1 cellular context compared by ENCODE assay signal in the genomic region with DNA sequence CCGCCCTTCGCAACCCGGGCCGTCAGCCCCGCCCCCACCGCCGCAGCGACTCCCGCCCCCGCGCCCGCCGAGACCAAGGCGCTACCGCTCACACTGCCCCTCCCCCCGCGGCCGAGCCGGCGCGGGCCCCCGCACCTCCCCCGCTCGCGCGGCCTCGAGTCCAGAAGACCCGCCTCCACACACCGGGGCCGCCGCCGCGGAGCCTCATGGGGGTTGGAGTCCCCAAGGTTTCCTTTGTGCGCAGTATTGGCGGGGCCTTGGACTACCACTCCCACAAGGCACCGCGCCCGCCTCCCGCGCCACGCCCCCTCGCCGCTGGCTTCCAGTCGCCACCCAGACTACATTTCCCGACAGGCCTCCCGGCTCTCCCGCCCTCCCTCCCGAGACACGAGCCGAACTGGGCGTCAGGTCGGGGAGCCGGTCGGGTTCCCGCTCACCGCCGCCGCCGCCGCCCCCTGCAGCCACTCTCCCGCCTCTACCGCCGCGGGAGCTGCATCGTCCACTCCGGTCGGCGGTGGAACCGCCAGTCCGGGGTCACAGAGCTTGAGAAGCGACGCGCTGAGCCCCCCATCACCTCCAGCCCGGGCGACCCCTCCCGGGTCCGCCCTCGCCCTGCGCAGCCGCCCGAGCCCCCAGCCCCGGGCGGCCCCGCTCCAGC.
TF ChIP-seq lines count a peak whose summit lies in the region.

A gene (plus strand): TSS at position 371 of the 658 bp plus-strand sequence. CDS start 336 bp downstream, outside the sequence.

TF ChIP-seq in GM23338, 12 proteins besides CTCF, POLR2A, EP300 and RAD21 (continued from another document):
- TF ChIP-seq, protein P1, sequence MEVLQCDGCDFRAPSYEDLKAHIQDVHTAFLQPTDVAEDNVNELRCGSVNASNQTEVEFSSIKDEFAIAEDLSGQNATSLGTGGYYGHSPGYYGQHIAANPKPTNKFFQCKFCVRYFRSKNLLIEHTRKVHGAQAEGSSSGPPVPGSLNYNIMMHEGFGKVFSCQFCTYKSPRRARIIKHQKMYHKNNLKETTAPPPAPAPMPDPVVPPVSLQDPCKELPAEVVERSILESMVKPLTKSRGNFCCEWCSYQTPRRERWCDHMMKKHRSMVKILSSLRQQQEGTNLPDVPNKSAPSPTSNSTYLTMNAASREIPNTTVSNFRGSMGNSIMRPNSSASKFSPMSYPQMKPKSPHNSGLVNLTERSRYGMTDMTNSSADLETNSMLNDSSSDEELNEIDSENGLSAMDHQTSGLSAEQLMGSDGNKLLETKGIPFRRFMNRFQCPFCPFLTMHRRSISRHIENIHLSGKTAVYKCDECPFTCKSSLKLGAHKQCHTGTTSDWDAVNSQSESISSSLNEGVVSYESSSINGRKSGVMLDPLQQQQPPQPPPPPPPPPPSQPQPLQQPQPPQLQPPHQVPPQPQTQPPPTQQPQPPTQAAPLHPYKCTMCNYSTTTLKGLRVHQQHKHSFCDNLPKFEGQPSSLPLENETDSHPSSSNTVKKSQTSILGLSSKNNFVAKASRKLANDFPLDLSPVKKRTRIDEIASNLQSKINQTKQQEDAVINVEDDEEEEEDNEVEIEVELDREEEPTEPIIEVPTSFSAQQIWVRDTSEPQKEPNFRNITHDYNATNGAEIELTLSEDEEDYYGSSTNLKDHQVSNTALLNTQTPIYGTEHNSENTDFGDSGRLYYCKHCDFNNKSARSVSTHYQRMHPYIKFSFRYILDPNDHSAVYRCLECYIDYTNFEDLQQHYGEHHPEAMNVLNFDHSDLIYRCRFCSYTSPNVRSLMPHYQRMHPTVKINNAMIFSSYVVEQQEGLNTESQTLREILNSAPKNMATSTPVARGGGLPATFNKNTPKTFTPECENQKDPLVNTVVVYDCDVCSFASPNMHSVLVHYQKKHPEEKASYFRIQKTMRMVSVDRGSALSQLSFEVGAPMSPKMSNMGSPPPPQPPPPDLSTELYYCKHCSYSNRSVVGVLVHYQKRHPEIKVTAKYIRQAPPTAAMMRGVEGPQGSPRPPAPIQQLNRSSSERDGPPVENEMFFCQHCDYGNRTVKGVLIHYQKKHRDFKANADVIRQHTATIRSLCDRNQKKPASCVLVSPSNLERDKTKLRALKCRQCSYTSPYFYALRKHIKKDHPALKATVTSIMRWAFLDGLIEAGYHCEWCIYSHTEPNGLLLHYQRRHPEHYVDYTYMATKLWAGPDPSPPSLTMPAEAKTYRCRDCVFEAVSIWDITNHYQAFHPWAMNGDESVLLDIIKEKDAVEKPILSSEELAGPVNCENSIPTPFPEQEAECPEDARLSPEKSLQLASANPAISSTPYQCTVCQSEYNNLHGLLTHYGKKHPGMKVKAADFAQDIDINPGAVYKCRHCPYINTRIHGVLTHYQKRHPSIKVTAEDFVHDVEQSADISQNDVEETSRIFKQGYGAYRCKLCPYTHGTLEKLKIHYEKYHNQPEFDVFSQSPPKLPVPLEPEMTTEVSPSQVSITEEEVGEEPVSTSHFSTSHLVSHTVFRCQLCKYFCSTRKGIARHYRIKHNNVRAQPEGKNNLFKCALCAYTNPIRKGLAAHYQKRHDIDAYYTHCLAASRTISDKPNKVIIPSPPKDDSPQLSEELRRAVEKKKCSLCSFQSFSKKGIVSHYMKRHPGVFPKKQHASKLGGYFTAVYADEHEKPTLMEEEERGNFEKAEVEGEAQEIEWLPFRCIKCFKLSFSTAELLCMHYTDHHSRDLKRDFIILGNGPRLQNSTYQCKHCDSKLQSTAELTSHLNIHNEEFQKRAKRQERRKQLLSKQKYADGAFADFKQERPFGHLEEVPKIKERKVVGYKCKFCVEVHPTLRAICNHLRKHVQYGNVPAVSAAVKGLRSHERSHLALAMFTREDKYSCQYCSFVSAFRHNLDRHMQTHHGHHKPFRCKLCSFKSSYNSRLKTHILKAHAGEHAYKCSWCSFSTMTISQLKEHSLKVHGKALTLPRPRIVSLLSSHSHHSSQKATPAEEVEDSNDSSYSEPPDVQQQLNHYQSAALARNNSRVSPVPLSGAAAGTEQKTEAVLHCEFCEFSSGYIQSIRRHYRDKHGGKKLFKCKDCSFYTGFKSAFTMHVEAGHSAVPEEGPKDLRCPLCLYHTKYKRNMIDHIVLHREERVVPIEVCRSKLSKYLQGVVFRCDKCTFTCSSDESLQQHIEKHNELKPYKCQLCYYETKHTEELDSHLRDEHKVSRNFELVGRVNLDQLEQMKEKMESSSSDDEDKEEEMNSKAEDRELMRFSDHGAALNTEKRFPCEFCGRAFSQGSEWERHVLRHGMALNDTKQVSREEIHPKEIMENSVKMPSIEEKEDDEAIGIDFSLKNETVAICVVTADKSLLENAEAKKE (CRISPR knock-in tag; IDR thresholded peaks at IDR 0.05), result no peak
- TF ChIP-seq, protein P2, sequence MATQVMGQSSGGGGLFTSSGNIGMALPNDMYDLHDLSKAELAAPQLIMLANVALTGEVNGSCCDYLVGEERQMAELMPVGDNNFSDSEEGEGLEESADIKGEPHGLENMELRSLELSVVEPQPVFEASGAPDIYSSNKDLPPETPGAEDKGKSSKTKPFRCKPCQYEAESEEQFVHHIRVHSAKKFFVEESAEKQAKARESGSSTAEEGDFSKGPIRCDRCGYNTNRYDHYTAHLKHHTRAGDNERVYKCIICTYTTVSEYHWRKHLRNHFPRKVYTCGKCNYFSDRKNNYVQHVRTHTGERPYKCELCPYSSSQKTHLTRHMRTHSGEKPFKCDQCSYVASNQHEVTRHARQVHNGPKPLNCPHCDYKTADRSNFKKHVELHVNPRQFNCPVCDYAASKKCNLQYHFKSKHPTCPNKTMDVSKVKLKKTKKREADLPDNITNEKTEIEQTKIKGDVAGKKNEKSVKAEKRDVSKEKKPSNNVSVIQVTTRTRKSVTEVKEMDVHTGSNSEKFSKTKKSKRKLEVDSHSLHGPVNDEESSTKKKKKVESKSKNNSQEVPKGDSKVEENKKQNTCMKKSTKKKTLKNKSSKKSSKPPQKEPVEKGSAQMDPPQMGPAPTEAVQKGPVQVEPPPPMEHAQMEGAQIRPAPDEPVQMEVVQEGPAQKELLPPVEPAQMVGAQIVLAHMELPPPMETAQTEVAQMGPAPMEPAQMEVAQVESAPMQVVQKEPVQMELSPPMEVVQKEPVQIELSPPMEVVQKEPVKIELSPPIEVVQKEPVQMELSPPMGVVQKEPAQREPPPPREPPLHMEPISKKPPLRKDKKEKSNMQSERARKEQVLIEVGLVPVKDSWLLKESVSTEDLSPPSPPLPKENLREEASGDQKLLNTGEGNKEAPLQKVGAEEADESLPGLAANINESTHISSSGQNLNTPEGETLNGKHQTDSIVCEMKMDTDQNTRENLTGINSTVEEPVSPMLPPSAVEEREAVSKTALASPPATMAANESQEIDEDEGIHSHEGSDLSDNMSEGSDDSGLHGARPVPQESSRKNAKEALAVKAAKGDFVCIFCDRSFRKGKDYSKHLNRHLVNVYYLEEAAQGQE (IDR thresholded peaks at IDR 0.05; ENCODE audit: unreplicated experiment), result no peak
- no peak for TF ChIP-seq ZNF114 (CRISPR knock-in tag; IDR thresholded peaks at IDR 0.05)
- TF ChIP-seq, protein P3, sequence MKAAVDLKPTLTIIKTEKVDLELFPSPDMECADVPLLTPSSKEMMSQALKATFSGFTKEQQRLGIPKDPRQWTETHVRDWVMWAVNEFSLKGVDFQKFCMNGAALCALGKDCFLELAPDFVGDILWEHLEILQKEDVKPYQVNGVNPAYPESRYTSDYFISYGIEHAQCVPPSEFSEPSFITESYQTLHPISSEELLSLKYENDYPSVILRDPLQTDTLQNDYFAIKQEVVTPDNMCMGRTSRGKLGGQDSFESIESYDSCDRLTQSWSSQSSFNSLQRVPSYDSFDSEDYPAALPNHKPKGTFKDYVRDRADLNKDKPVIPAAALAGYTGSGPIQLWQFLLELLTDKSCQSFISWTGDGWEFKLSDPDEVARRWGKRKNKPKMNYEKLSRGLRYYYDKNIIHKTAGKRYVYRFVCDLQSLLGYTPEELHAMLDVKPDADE (IDR thresholded peaks at IDR 0.05), result peak; percentile 95
- no peak for TF ChIP-seq ZNF331 (CRISPR knock-in tag; IDR thresholded peaks at IDR 0.05; ENCODE audit: low read depth)
